ENCODE assay signal across 13 cellular contexts in genomic region chr9:136020206-136020605, GRCh38. TPM values are rescaled to one million over a fixed set of nuclear protein-coding genes. Genes with fewer than 3 reads are reported as not detected.
DNase-seq lines count a peak whose midpoint lies in the region; ATAC-seq and TF ChIP-seq lines count a peak whose summit lies in the region.
"Had no signal": no experiment of that assay in that cellular context is flagged by ENCODE, and none has a peak within 500 bp of the region (broad histone marks: within the 10 kb centered on the region; RNA-seq: fewer than 3 reads in every experiment).

No MANE protein-coding gene starts in this region.

- no peaks in the 10 kb centered on the region for H3K4me1 Mint-ChIP-seq in activated B cell treated with CpG ODN at 0.5 μM for 24 hours
- H3K4me1 Mint-ChIP-seq in neural progenitor cell, result peaks cover 19% of the 10 kb centered on the region

- H3K4me1 ChIP-seq in heart left ventricle (peaks cover 0 to 37% (median 13%) of the 10 kb centered on the region in 12 donors), neural progenitor cell (peaks cover 16% of the 10 kb centered on the region), transverse colon (peaks cover 0 to 7% (median 3%) of the 10 kb centered on the region in 4 donors)

- H3K27ac ChIP-seq in heart left ventricle (no peak overlapping the region), neural progenitor cell (no peak overlapping the region), transverse colon (no peak overlapping the region)
- H3K27ac ChIP-seq: BLaER1 had no signal

- H3K4me3 Mint-ChIP-seq in activated B cell treated with CpG ODN at 0.5 μM for 24 hours (no peak overlapping the region), neural progenitor cell (no peak overlapping the region)

- no peak overlapping the region for H3K4me3 ChIP-seq in heart left ventricle
- no peak overlapping the region for H3K4me3 ChIP-seq in neural progenitor cell
- no peak overlapping the region for H3K4me3 ChIP-seq in transverse colon
- H3K4me3 ChIP-seq: BLaER1 had no signal

- peaks cover 8% of the 10 kb centered on the region for H3K27me3 Mint-ChIP-seq in activated B cell treated with CpG ODN at 0.5 μM for 24 hours
- H3K27me3 Mint-ChIP-seq in neural progenitor cell (ENCODE audit: insufficient read depth, low read depth), result peaks cover 2% of the 10 kb centered on the region

- no peaks in the 10 kb centered on the region for H3K79me2 ChIP-seq in neural progenitor cell (ENCODE audit: low read depth)

- intact Hi-C loops in cardiac septum (cut with DNase I) (no loop called here), heart left ventricle (cut with DNase I) (no loop called here), activated B cell treated with CpG ODN at 0.5 μM for 24 hours (cut with micrococcal nuclease) (no loop called here), transverse colon (cut with DNase I; ENCODE audit: low total_unique reads) (no loop called here)

- H3K9me3 ChIP-seq in heart left ventricle, result no peaks in the 10 kb centered on the region
- no peaks in the 10 kb centered on the region for H3K9me3 ChIP-seq in neural progenitor cell (ENCODE audit: low read depth)
- H3K9me3 ChIP-seq in transverse colon, result no peaks in the 10 kb centered on the region
- H3K9me3 ChIP-seq: BLaER1 had no signal

- no peak for TF ChIP-seq CTCF in heart left ventricle (IDR thresholded peaks at IDR 0.05)
- TF ChIP-seq CTCF in activated B cell treated with CpG ODN at 0.5 μM for 24 hours (IDR thresholded peaks at IDR 0.05), result no peak
- no peak for TF ChIP-seq CTCF in neural progenitor cell (IDR thresholded peaks at IDR 0.05)
- TF ChIP-seq CTCF in transverse colon (IDR thresholded peaks at IDR 0.05), result no peak

- H3K27ac Mint-ChIP-seq in activated B cell treated with CpG ODN at 0.5 μM for 24 hours (no peak overlapping the region), neural progenitor cell (peak overlapping the region; percentile 10)

- no peak for ATAC-seq in heart left ventricle
- no peak for ATAC-seq in activated B cell treated with CpG ODN at 0.5 μM for 24 hours (ENCODE audit: low read depth)
- ATAC-seq in GM21515 (IDR thresholded peaks at IDR 0.05; ENCODE audit: unreplicated experiment), result no peak
- ATAC-seq: Panc1 had no signal

- peak; percentile 41 for DNase-seq in cardiac septum (ENCODE audit: low spot score)
- DNase-seq in heart left ventricle, result no peak
- DNase-seq in activated B cell treated with CpG ODN at 0.5 μM for 24 hours, result peak; percentile 7
- DNase-seq in neural progenitor cell (ENCODE audit: low spot score), result no peak
- DNase-seq in transverse colon, result no peak
- DNase-seq in NCI-H1092 treated with DMSO at 0.1 percent for 48 hours (lab: John Stamatoyannopoulos, UW), result no peak
- DNase-seq: NCI-H1417 treated with DMSO at 0.1 percent for 48 hours, NCI-H2029 treated with DMSO at 0.1 percent for 48 hours, NCI-H510A treated with DMSO at 0.1 percent for 48 hours, SHP77 treated with DMSO at 0.1 percent for 48 hours had no signal

- H3K9me3 Mint-ChIP-seq in activated B cell treated with CpG ODN at 0.5 μM for 24 hours (peaks cover under 1% of the 10 kb centered on the region), neural progenitor cell (peaks cover 1% of the 10 kb centered on the region)

- TF ChIP-seq POLR2A in heart left ventricle (IDR thresholded peaks at IDR 0.05) (no peak), transverse colon (IDR thresholded peaks at IDR 0.05) (no peak)

- H3K36me3 ChIP-seq in heart left ventricle (peaks cover 0 to 7% (median 0%) of the 10 kb centered on the region in 9 donors), neural progenitor cell (no peaks in the 10 kb centered on the region), transverse colon (no peaks in the 10 kb centered on the region)
- H3K36me3 ChIP-seq: BLaER1 had no signal

- H2AFZ ChIP-seq in neural progenitor cell (replicated peaks), result no peak overlapping the region

- CTCF ChIA-PET in activated B cell treated with CpG ODN at 0.5 μM for 24 hours (lab: Charles Lee), result no interaction called here

- 93 to 94% (median 93%) methylated on average over 14 to 16 of the region's 16 CpGs for WGBS in heart left ventricle, 4 donors
- WGBS in transverse colon (ENCODE audit: low coverage in 1 of 2), 2 donors, result 88% methylated on average over 16 of the region's 16 CpGs; no CpG with 5 or more reads in 1 of the 2 donors

- POLR2A ChIA-PET in activated B cell treated with CpG ODN at 0.5 μM for 24 hours (lab: Charles Lee), result no interaction called here

- peaks cover 7% of the 10 kb centered on the region for H3F3A ChIP-seq in neural progenitor cell (ENCODE audit: low read depth)

- in situ Hi-C loops in transverse colon (cut with MboI; ENCODE audit: low pct_ligation_motif_present in 1 of 4, low pct_unique_long_range_greater_than_20kb in 1 of 4, low sequenced_read_pairs in 3 of 4), result no loop called here

- no peak overlapping the region for H3K4me2 ChIP-seq in neural progenitor cell
- H3K4me2 ChIP-seq: BLaER1 had no signal

- H3K36me3 Mint-ChIP-seq in activated B cell treated with CpG ODN at 0.5 μM for 24 hours (ENCODE audit: low read depth) (no peaks in the 10 kb centered on the region), neural progenitor cell (peaks cover 3% of the 10 kb centered on the region)

- peaks cover 11% of the 10 kb centered on the region for H4K20me1 ChIP-seq in neural progenitor cell (ENCODE audit: low read depth)
- H4K20me1 ChIP-seq: BLaER1 had no signal

- no peak overlapping the region for H3K9ac ChIP-seq in neural progenitor cell
- H3K9ac ChIP-seq: BLaER1 had no signal

- H3K27me3 ChIP-seq in heart left ventricle (no peaks in the 10 kb centered on the region), neural progenitor cell (no peaks in the 10 kb centered on the region), transverse colon (no peaks in the 10 kb centered on the region)
- H3K27me3 ChIP-seq: BLaER1 had no signal

- no peak for TF ChIP-seq EP300 in transverse colon (IDR thresholded peaks at IDR 0.05; ENCODE audit: low read depth)

RNA-seq across cellular contexts. Expression of gene UBAC1, which starts 59.0 kb away (rescaled TPM):
- total RNA-seq in cardiac septum (90.3 TPM), heart left ventricle (100 to 1,000 TPM in 4 of 9 donors, 10 to 100 TPM in 5; 71.1 to 115 (median 87.6) TPM), activated B cell treated with CpG ODN at 0.5 μM for 24 hours (24.3 and 25.5 TPM in 2 replicates), neural progenitor cell (ENCODE audit: low replicate concordance) (53.6 and 66.0 TPM in 2 replicates), transverse colon (10 to 100 TPM; 42.6 to 91.9 (median 62.9) TPM)
- polyA plus RNA-seq in heart left ventricle, result 100 to 1,000 TPM; 100 to 140 TPM

Comparison
In these comparisons a context has a peak if more than half of its experiments do, and no peak if none do; other contexts are left out.
1. DNase-seq: peak in cardiac septum (single experiment) and activated B cell treated with CpG ODN at 0.5 μM for 24 hours (single experiment); none in heart left ventricle (0 of 5), neural progenitor cell (single experiment), transverse colon (single experiment) and NCI-H1092 treated with DMSO at 0.1 percent for 48 hours (single experiment).